ENCODE assay signal across 7 cellular contexts in the genomic region with DNA sequence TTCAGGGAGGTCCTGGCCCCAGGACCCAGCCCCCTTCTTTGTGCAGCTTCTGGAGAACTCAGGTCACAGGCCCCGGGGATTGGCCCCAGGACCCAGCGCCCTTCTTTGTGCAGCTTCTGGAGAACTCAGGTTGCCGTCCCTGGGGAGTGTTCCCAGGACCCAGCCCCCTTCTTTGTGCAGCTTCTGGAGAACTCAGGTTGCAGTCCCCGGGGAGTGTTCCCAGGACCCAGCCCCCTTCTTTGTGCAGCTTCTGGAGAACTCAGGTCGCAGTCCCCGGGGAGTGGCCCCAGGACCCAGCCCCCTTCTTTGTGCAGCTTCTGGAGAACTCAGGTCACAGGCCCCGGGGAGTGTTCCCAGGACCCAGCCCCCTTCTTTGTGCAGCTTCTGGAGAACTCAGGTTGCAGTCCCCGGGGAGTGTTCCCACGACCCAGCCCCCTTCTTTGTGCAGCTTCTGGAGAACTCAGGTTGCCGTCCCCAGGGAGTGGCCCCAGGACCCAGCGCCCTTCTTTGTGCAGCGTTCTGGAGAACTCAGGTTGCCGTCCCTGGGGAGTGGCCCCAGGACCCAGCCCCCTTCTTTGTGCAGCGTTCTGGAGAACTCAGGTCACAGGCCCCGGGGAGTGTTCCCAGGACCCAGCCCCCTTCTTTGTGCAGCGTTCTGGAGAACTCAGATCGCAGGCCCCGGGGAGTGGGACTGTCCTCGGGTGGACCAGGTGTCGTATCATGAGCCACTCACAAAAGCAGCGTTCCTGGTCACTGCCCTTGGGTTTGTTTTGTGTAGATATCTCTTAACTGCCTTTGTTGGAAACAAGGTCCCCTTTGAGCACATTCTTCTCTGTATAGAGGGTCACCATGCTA. TPM values are rescaled to one million over a fixed set of nuclear protein-coding genes. Genes with fewer than 3 reads are reported as not detected.
DNase-seq lines count a peak whose midpoint lies in the region; ATAC-seq, FAIRE-seq and TF ChIP-seq lines count a peak whose summit lies in the region.
"Not testable (repeated sequence)": the region's sequence is repeated elsewhere in the genome, so short reads cannot be mapped to it uniquely, and the experiment has no call there.

No MANE protein-coding gene starts in this region.

- H2AK9ac ChIP-seq in IMR-90 (replicated peaks; ENCODE audit: low read depth, low read length, poor library complexity) = peak overlapping the region; percentile 16

- H3K9me3 Mint-ChIP-seq in activated B cell treated with CpG ODN at 0.5 μM for 24 hours = not testable (repeated sequence)

- H4K8ac ChIP-seq in IMR-90 (ENCODE audit: low read depth in 2 of 2, low read length in 2 of 2); H1 (ENCODE audit: extremely low read depth, insufficient read depth, low read length): not testable (repeated sequence)

- H3K79me2 ChIP-seq in H1 (ENCODE audit: control insufficient read depth in 1 of 2, insufficient read depth in 2 of 2, low read length in 2 of 2) = not testable (repeated sequence)

- H4K20me1 ChIP-seq in IMR-90 (ENCODE audit: insufficient read depth, low read length); H1 (replicated peaks in 1 of 2; ENCODE audit: control insufficient read depth in 1 of 2, insufficient read depth in 2 of 2, low read length in 2 of 2): not testable (repeated sequence)

- WGBS in IMR-90 (ENCODE audit: extremely low coverage in 2 of 2, insufficient read length in 1 of 2), 2 experiments = 92% methylated on average over 11 of the region's 21 CpGs; no CpG with 5 or more reads in 1 of the 2 experiments
- WGBS in H1 (ENCODE audit: extremely low coverage in 1 of 2, insufficient coverage in 1 of 2, insufficient read length in 1 of 2, insufficient replicate concordance in 2 of 2, low coverage in 1 of 2, low lambda C conversion rate in 2 of 2, missing lambda C conversion rate in 1 of 2), 2 experiments = 77% methylated on average over 15 of the region's 21 CpGs; no CpG with 5 or more reads in 1 of the 2 experiments
- 88 to 91% methylated on average over 21 of the region's 21 CpGs for WGBS in sigmoid colon, 2 donors

- dilution Hi-C loops in IMR-90 (cut with HindIII; ENCODE audit: low sequenced_read_pairs, unreplicated experiment) = not testable (repeated sequence)

- not testable (repeated sequence) for H3K9me3 ChIP-seq in A673 (ENCODE audit: low read depth, low read length, poor library complexity, severe bottlenecking); IMR-90 (ENCODE audit: control insufficient read depth, insufficient read depth, low read length); H1 (ENCODE audit: insufficient read depth in 2 of 2, low read depth in 1 of 2, low read length in 1 of 2); lower lobe of right lung; sigmoid colon

- not testable (repeated sequence) for ATAC-seq in IMR-90 (ENCODE audit: low read depth); activated B cell treated with CpG ODN at 0.5 μM for 24 hours (ENCODE audit: low read depth); lower lobe of right lung

- H3K23me2 ChIP-seq in H1 (ENCODE audit: low read depth, low read length) = not testable (repeated sequence)

- H3K4me2 ChIP-seq in IMR-90 (ENCODE audit: low read depth, low read length); H1 (ENCODE audit: insufficient read depth in 1 of 2, low read depth in 2 of 2, low read length in 2 of 2): not testable (repeated sequence)

- H3K27me3 ChIP-seq in A673 (replicated peaks; ENCODE audit: insufficient read depth, low read depth, low read length, poor library complexity); IMR-90 (ENCODE audit: control insufficient read depth, insufficient read depth, low read length); H1 (replicated peaks in 1 of 4; ENCODE audit: control insufficient read depth in 3 of 4, extremely low read depth in 1 of 4, insufficient read depth in 3 of 4, low read length in 3 of 4); lower lobe of right lung (ENCODE audit: low read depth); sigmoid colon: not testable (repeated sequence)

- H3K9me1 ChIP-seq in IMR-90 (ENCODE audit: insufficient read depth, low read length) = not testable (repeated sequence)

- not testable (repeated sequence) for H2BK20ac ChIP-seq in IMR-90 (ENCODE audit: low read depth, low read length); H1 (ENCODE audit: low read length)

- H2BK5ac ChIP-seq in IMR-90 (ENCODE audit: low read depth, low read length, poor library complexity, severe bottlenecking); H1 (ENCODE audit: low read depth, low read length): not testable (repeated sequence)

- not testable (repeated sequence) for TF ChIP-seq CTCF in A673 (conservative IDR thresholded peaks at IDR 0.05; ENCODE audit: low read depth, low read length); IMR-90 (conservative IDR thresholded peaks at IDR 0.05; ENCODE audit: low read depth, low read length); activated B cell treated with CpG ODN at 0.5 μM for 24 hours (IDR thresholded peaks at IDR 0.05); H1 (IDR thresholded peaks at IDR 0.05; ENCODE audit: control extremely low read depth in 1 of 3, insufficient read depth in 1 of 3, low read depth in 1 of 3, low read length in 3 of 3); lower lobe of right lung (IDR thresholded peaks at IDR 0.05); sigmoid colon (IDR thresholded peaks at IDR 0.05)

- not testable (repeated sequence) for H3K18ac ChIP-seq in IMR-90 (ENCODE audit: low read depth, low read length); H1 (ENCODE audit: extremely low read depth, low read length)

- not testable (repeated sequence) for H3K23ac ChIP-seq in IMR-90 (ENCODE audit: low read depth, low read length); H1 (ENCODE audit: insufficient read length)

- not testable (repeated sequence) for H2BK15ac ChIP-seq in IMR-90 (ENCODE audit: low read depth, low read length); H1 (ENCODE audit: low read length)

- H4K91ac ChIP-seq in IMR-90 (ENCODE audit: insufficient read depth, low read depth, low read length); H1 (replicated peaks; ENCODE audit: insufficient read length, low read length): not testable (repeated sequence)

- not testable (repeated sequence) for BruUV-seq in A673 (replicated peaks; lab: Mats Ljungman, UMichigan); IMR-90 (replicated peaks; lab: Mats Ljungman, UMichigan)

- H3K4ac ChIP-seq in IMR-90 (ENCODE audit: low read depth, low read length); H1 (replicated peaks; ENCODE audit: insufficient read length, low read depth, low read length): not testable (repeated sequence)

- H4K5ac ChIP-seq in IMR-90 (ENCODE audit: low read depth, low read length); H1 (ENCODE audit: insufficient read length, low read depth, low read length): not testable (repeated sequence)

- intact Hi-C loops in A673 (cut with micrococcal nuclease; ENCODE audit: unreplicated experiment); IMR-90 (cut with micrococcal nuclease); activated B cell treated with CpG ODN at 0.5 μM for 24 hours (cut with micrococcal nuclease); lower lobe of right lung (cut with DNase I); sigmoid colon (cut with DNase I): not testable (repeated sequence)

- H3K27me3 Mint-ChIP-seq in activated B cell treated with CpG ODN at 0.5 μM for 24 hours = not testable (repeated sequence)

- POLR2A ChIA-PET in A673 (lab: Charles Lee; ENCODE audit: low non-redundant PET); IMR-90 (lab: Charles Lee; ENCODE audit: unreplicated experiment); activated B cell treated with CpG ODN at 0.5 μM for 24 hours (lab: Charles Lee); H1 (lab: Charles Lee; ENCODE audit: partially characterized antibody): not testable (repeated sequence)

- not testable (repeated sequence) for H2BK120ac ChIP-seq in IMR-90 (ENCODE audit: low read depth, low read length); H1 (replicated peaks; ENCODE audit: low read depth, low read length)

- not testable (repeated sequence) for TF ChIP-seq POLR2A in IMR-90 (IDR thresholded peaks at IDR 0.05; ENCODE audit: low read depth, low read length); H1 (IDR thresholded peaks at IDR 0.05; ENCODE audit: control extremely low read depth in 1 of 2, low read depth in 2 of 2, low read length in 2 of 2); sigmoid colon (IDR thresholded peaks at IDR 0.05)

- H3K14ac ChIP-seq in IMR-90 (replicated peaks; ENCODE audit: low read depth, low read length); H1 (ENCODE audit: insufficient read length): not testable (repeated sequence)

- not testable (repeated sequence) for H3K56ac ChIP-seq in IMR-90 (ENCODE audit: extremely low read depth, insufficient read depth, low read length); H1 (replicated peaks; ENCODE audit: insufficient read length, low read depth, low read length)

- H3K4me1 Mint-ChIP-seq in activated B cell treated with CpG ODN at 0.5 μM for 24 hours = not testable (repeated sequence)

- not testable (repeated sequence) for H3K4me3 ChIP-seq in A673 (ENCODE audit: low read depth, low read length, poor library complexity, severe bottlenecking); IMR-90 (ENCODE audit: insufficient read depth, low read depth, low read length); H1 (ENCODE audit: extremely low read depth in 1 of 4, insufficient read depth in 2 of 4, low read depth in 3 of 4, low read length in 4 of 4); lower lobe of right lung; sigmoid colon

- in situ Hi-C loops in IMR-90 (cut with MboI; ENCODE audit: low sequenced_read_pairs) = not testable (repeated sequence)

- H3K9ac ChIP-seq in IMR-90 (ENCODE audit: low read depth, low read length); H1 (replicated peaks in 1 of 4; ENCODE audit: extremely low read depth in 1 of 4, low read depth in 3 of 4, low read length in 3 of 4): not testable (repeated sequence)

- H2AK5ac ChIP-seq in IMR-90 (ENCODE audit: low read depth, low read length); H1 (ENCODE audit: low read depth, low read length): not testable (repeated sequence)

- not testable (repeated sequence) for TF ChIP-seq EP300 in H1 (IDR thresholded peaks at IDR 0.05; ENCODE audit: borderline replicate concordance in 1 of 2, low read depth in 2 of 2, low read length in 2 of 2); sigmoid colon (IDR thresholded peaks at IDR 0.05)

- not testable (repeated sequence) for H2BK12ac ChIP-seq in H1 (ENCODE audit: low read depth, low read length)

- H3K27ac ChIP-seq in A673 (ENCODE audit: low read depth, low read length, poor library complexity, severe bottlenecking); IMR-90 (ENCODE audit: insufficient read depth, low read length); H1 (ENCODE audit: low read depth, low read length); lower lobe of right lung; sigmoid colon: not testable (repeated sequence)

- DNase-seq in A673 (ENCODE audit: low spot score) (peak; percentile 14), NCI-H2107 (lab: John Stamatoyannopoulos, UW) (peak; percentile 81), activated B cell treated with CpG ODN at 0.5 μM for 24 hours (peak; percentile 9), H1 (ENCODE audit: low read depth in 1 of 2, low spot score in 2 of 2) (peak in 1 of 2 experiments; percentile 42), lower lobe of right lung (peak; percentile 20), sigmoid colon (peak; percentile 46)
- DNase-seq in IMR-90 = not testable (repeated sequence)

- H3K79me1 ChIP-seq in IMR-90 (ENCODE audit: low read depth in 1 of 2, low read length in 2 of 2); H1 (ENCODE audit: low read depth, low read length): not testable (repeated sequence)

- H2AFZ ChIP-seq in IMR-90 (replicated peaks; ENCODE audit: low read length, poor library complexity); H1 (ENCODE audit: low read length): not testable (repeated sequence)

- FAIRE-seq in H1 (lab: Jason Lieb, UNC) = peak; percentile 76

- CTCF ChIA-PET in A673 (lab: Charles Lee); IMR-90 (lab: Yijun Ruan, JAX); activated B cell treated with CpG ODN at 0.5 μM for 24 hours (lab: Charles Lee): not testable (repeated sequence)
- CTCF ChIA-PET in H1 (lab: Charles Lee; ENCODE audit: partially characterized antibody) = interaction anchor here (0.9 to 1.2 kb wide), 2 partner anchors 14 to 159 kb away, joined by 3 read pairs; no protein-coding TSS in a partner anchor

- not testable (repeated sequence) for H3K4me1 ChIP-seq in A673 (ENCODE audit: insufficient read depth, low read length, poor library complexity, severe bottlenecking); IMR-90 (ENCODE audit: control insufficient read depth, insufficient read depth, low read length); H1 (replicated peaks in 1 of 4; ENCODE audit: control insufficient read depth in 3 of 4, insufficient read depth in 4 of 4, low read length in 3 of 4); lower lobe of right lung; sigmoid colon

- H3K36me3 ChIP-seq in A673 (ENCODE audit: insufficient read depth, low read length, poor library complexity, severe bottlenecking) (peaks cover 13% of the 10 kb centered on the region), H1 (ENCODE audit: control insufficient read depth in 2 of 4, insufficient read depth in 4 of 4, low read length in 3 of 4) (peaks cover under 1 to 31% (median 22%) of the 10 kb centered on the region in 4 experiments; a peak in 6 of 8 replicates), lower lobe of right lung (peaks cover 26% of the 10 kb centered on the region)
- H3K36me3 ChIP-seq in IMR-90 (ENCODE audit: control insufficient read depth, insufficient read depth, low read length); sigmoid colon: not testable (repeated sequence)

- H3K4me3 Mint-ChIP-seq in activated B cell treated with CpG ODN at 0.5 μM for 24 hours = not testable (repeated sequence)

- not testable (repeated sequence) for TF ChIP-seq RAD21 in IMR-90 (IDR thresholded peaks at IDR 0.05; ENCODE audit: low read length); H1 (IDR thresholded peaks at IDR 0.05 in 1 of 2, conservative IDR thresholded peaks at IDR 0.05 in 1 of 2; ENCODE audit: low read depth in 2 of 2, low read length in 2 of 2)

- H3K36me3 Mint-ChIP-seq in activated B cell treated with CpG ODN at 0.5 μM for 24 hours (ENCODE audit: low read depth) = peaks cover 28% of the 10 kb centered on the region

- H3K27ac Mint-ChIP-seq in activated B cell treated with CpG ODN at 0.5 μM for 24 hours = not testable (repeated sequence)

RNA-seq across cellular contexts. Expression of a gene that starts 16.4 kb away (rescaled TPM):
- total RNA-seq in A673 (2021) (37.2 and 40.1 TPM in 2 replicates), IMR-90 (2012; rRNA removed) (2.8 and 2.9 TPM in 2 replicates), activated B cell treated with CpG ODN at 0.5 μM for 24 hours (15.1 and 17.4 TPM in 2 replicates), lower lobe of right lung (10.6 TPM), sigmoid colon (1 to 10 TPM in 2 of 4 donors, under 1 TPM in 2; 0.36 to 5.0 (median 1.4) TPM)
- polyA plus RNA-seq in IMR-90 (2012; rRNA removed) (4.3 and 5.2 TPM in 2 replicates), H1 (2011; rRNA removed) (13.1 and 13.2 TPM in 2 replicates), sigmoid colon (1 to 10 TPM in 2 of 3 donors, under 1 TPM in 1; 0.60 to 7.1 (median 1.6) TPM)
- 1.8 and 3.9 TPM in 2 replicates for polyA plus RNA-seq in IMR-90 (2012; cell fraction: cytosol; rRNA removed)
- polyA plus RNA-seq in IMR-90 (2012; cell fraction: nucleus; rRNA removed; ENCODE audit: low replicate concordance) = 8.1 and 8.8 TPM in 2 replicates
- 18.9 and 19.6 TPM in 2 replicates for total RNA-seq in H1 (2021; fragmentation: NEBNext Ultra II Directional; extraction: Animal tissue kit (Norgen Biotek cat#: 25700))
- 14.2 TPM for polyA plus RNA-seq in H1 (2011; cell fraction: cytosol; rRNA removed)
- 25.1 TPM for polyA plus RNA-seq in H1 (2011; cell fraction: nucleus; rRNA removed)
- polyA plus RNA-seq in H1 (2012, experiment 1 of 2) = 10.9 to 14.7 TPM (median 13.0 TPM) in 4 replicates
- 6.4 TPM for polyA plus RNA-seq in H1 (2012, experiment 2 of 2)
- polyA plus RNA-seq in H1 (2013, experiment 1 of 2) = 5.8 TPM
- 5.2 TPM for polyA plus RNA-seq in H1 (2013, experiment 2 of 2)
- 26.8 and 27.2 TPM in 2 replicates for polyA minus RNA-seq in H1 (2011; rRNA and poly(A)+ RNA removed)
- polyA minus RNA-seq in H1 (2011; cell fraction: cytosol; rRNA and poly(A)+ RNA removed) = 17.0 TPM
- polyA minus RNA-seq in H1 (2011; cell fraction: nucleus; rRNA and poly(A)+ RNA removed) = 38.5 TPM
